ENCODE assay signal across 16 cellular contexts in genomic region chr21:45869121-45870007, GRCh38.
DNase-seq lines count a peak whose midpoint lies in the region; ATAC-seq and TF ChIP-seq lines count a peak whose summit lies in the region.
"Had no signal": no experiment of that assay in that cellular context is flagged by ENCODE, and none has a peak within 500 bp of the region (broad histone marks: within the 10 kb centered on the region; RNA-seq: fewer than 3 reads in every experiment).

No MANE protein-coding gene starts in this region.

- H3K27ac ChIP-seq in ACC112 (ENCODE audit: low read depth, low read length) = 0 out of 2 replicates have a peak overlapping the region, but pooled peaks have one; percentile 37
- no peak overlapping the region for H3K27ac ChIP-seq in HEK293 (ENCODE audit: extremely low read depth, low read depth, low read length)
- H3K27ac ChIP-seq: neutrophil, suprapubic skin had no signal

- ATAC-seq in effector memory CD8-positive, alpha-beta T cell (replicated peaks) = no peak
- ATAC-seq in GM18519 (IDR thresholded peaks at IDR 0.05; ENCODE audit: low FRiP score, unreplicated experiment) = no peak
- ATAC-seq: activated naive CD8-positive, alpha-beta T cell treated with anti-CD3 and anti-CD28 coated beads, Interleukin-2, amount 50 U/mL, for 24 hours had no signal

- H3K27me3 Mint-ChIP-seq in effector memory CD8-positive, alpha-beta T cell = peaks cover 28 to 49% of the 10 kb centered on the region in 2 donors
- H3K27me3 Mint-ChIP-seq: activated naive CD8-positive, alpha-beta T cell treated with anti-CD3 and anti-CD28 coated beads, Interleukin-2, amount 50 U/mL, for 24 hours; dendritic cell treated with granulocyte-macrophage colony-stimulating factor and Interleukin-4, amounts not matched to agents 40 ng/mL and 50 ng/mL, for 4 days had no signal

- no peak overlapping the region for H3K4me3 ChIP-seq in ACC112 (ENCODE audit: low read depth, low read length)
- no peak overlapping the region for H3K4me3 ChIP-seq in HEK293 (ENCODE audit: low read depth, low read length)
- H3K4me3 ChIP-seq: suprapubic skin had no signal

- H3K9me3 ChIP-seq in HEK293 (ENCODE audit: control insufficient read depth, insufficient read depth, low read depth, low read length) = no peaks in the 10 kb centered on the region
- H3K9me3 ChIP-seq: neutrophil, suprapubic skin had no signal

- POLR2A ChIA-PET in HEK293 (lab: Yijun Ruan, JAX) = no interaction called here

- H3K36me3 ChIP-seq in ACC112 (ENCODE audit: insufficient read depth, low read length) (no peaks in the 10 kb centered on the region), HEK293 (ENCODE audit: control insufficient read depth in 2 of 2, insufficient read depth in 1 of 2, low read length in 2 of 2) (no peaks in the 10 kb centered on the region)
- H3K36me3 ChIP-seq: neutrophil, suprapubic skin had no signal

- CTCF ChIA-PET in HEK293 (lab: Yijun Ruan, JAX) = interaction anchor here (1.0 to 1.3 kb wide), 3 partner anchors 10 to 12 kb away, joined by 4 to 12 read pairs (median 10); no protein-coding TSS in a partner anchor

- no peaks in the 10 kb centered on the region for H3K27me3 ChIP-seq in ACC112 (ENCODE audit: insufficient read depth, low read length)
- H3K27me3 ChIP-seq: neutrophil had no signal

- H3K79me2 ChIP-seq in ACC112 (ENCODE audit: control insufficient read depth, insufficient read depth, low read length, unreplicated experiment) = no peaks in the 10 kb centered on the region

- no peaks in the 10 kb centered on the region for H3K36me3 Mint-ChIP-seq in effector memory CD8-positive, alpha-beta T cell (ENCODE audit: insufficient read depth)

- H3K4me1 ChIP-seq in ACC112 (ENCODE audit: control insufficient read depth, insufficient read depth, low read length, unreplicated experiment) (peaks cover 34% of the 10 kb centered on the region), HEK293 (ENCODE audit: control insufficient read depth, insufficient read depth, low read length) (no peaks in the 10 kb centered on the region)
- H3K4me1 ChIP-seq: suprapubic skin had no signal

- H3K9me3 Mint-ChIP-seq in effector memory CD8-positive, alpha-beta T cell = no peaks in the 10 kb centered on the region
- H3K9me3 Mint-ChIP-seq: activated naive CD8-positive, alpha-beta T cell treated with anti-CD3 and anti-CD28 coated beads, Interleukin-2, amount 50 U/mL, for 24 hours; dendritic cell treated with granulocyte-macrophage colony-stimulating factor and Interleukin-4, amounts not matched to agents 40 ng/mL and 50 ng/mL, for 4 days had no signal

- H2AFZ ChIP-seq in ACC112 (ENCODE audit: low read length, unreplicated experiment) = no peak overlapping the region

- no peak for TF ChIP-seq CTCF in HEK293 (tag by site-specific recombination; IDR thresholded peaks at IDR 0.05)

- H3K27ac Mint-ChIP-seq in effector memory CD8-positive, alpha-beta T cell = no peak overlapping the region
- H3K27ac Mint-ChIP-seq: activated naive CD8-positive, alpha-beta T cell treated with anti-CD3 and anti-CD28 coated beads, Interleukin-2, amount 50 U/mL, for 24 hours; dendritic cell treated with granulocyte-macrophage colony-stimulating factor and Interleukin-4, amounts not matched to agents 40 ng/mL and 50 ng/mL, for 4 days had no signal

- H3K4me1 Mint-ChIP-seq in effector memory CD8-positive, alpha-beta T cell (ENCODE audit: low read depth in 2 of 2) = peaks cover 0 to 3% of the 10 kb centered on the region in 2 donors
- H3K4me1 Mint-ChIP-seq: activated naive CD8-positive, alpha-beta T cell treated with anti-CD3 and anti-CD28 coated beads, Interleukin-2, amount 50 U/mL, for 24 hours had no signal

- peak; percentile 86 for DNase-seq in amniotic epithelial cell (ENCODE audit: low read depth)
- peak; percentile 12 for DNase-seq in kidney tubule cell (ENCODE audit: low spot score)
- DNase-seq in DMS53 (lab: John Stamatoyannopoulos, UW) = no peak
- no peak for DNase-seq in NCI-H748 treated with DMSO at 0.1 percent for 48 hours (lab: John Stamatoyannopoulos, UW)
- DNase-seq in effector memory CD8-positive, alpha-beta T cell = no peak
- DNase-seq: activated naive CD8-positive, alpha-beta T cell treated with anti-CD3 and anti-CD28 coated beads, Interleukin-2, amount 50 U/mL, for 24 hours; Calu3; mesendoderm; NCI-H1092 treated with DMSO at 0.1 percent for 48 hours; NCI-H345 had no signal

- no peak overlapping the region for H3K4me3 Mint-ChIP-seq in effector memory CD8-positive, alpha-beta T cell
- H3K4me3 Mint-ChIP-seq: activated naive CD8-positive, alpha-beta T cell treated with anti-CD3 and anti-CD28 coated beads, Interleukin-2, amount 50 U/mL, for 24 hours; dendritic cell treated with granulocyte-macrophage colony-stimulating factor and Interleukin-4, amounts not matched to agents 40 ng/mL and 50 ng/mL, for 4 days had no signal

TF ChIP-seq in HEK293, 187 proteins besides CTCF, POLR2A, EP300 and RAD21:
- TF ChIP-seq ZNF791 (tag by site-specific recombination; IDR thresholded peaks at IDR 0.05) (no peak), ZNF549 (tag by site-specific recombination; IDR thresholded peaks at IDR 0.05) (no peak), ZNF521 (tag by site-specific recombination; IDR thresholded peaks at IDR 0.05) (no peak), ZNF600 (tag by site-specific recombination; IDR thresholded peaks at IDR 0.05) (0 out of 2 replicates have a peak, but pooled peaks have one; percentile 14), ZBTB7A (tag by site-specific recombination; IDR thresholded peaks at IDR 0.05; ENCODE audit: low read depth) (no peak)

Comparison
In these comparisons a context has a peak if more than half of its experiments do, and no peak if none do; other contexts are left out.
1. DNase-seq: peak in amniotic epithelial cell (single experiment) and kidney tubule cell (single experiment); none in DMS53 (single experiment), NCI-H748 treated with DMSO at 0.1 percent for 48 hours (single experiment) and effector memory CD8-positive, alpha-beta T cell (0 of 3).